ENCODE assay signal across 12 cellular contexts in the genomic region with DNA sequence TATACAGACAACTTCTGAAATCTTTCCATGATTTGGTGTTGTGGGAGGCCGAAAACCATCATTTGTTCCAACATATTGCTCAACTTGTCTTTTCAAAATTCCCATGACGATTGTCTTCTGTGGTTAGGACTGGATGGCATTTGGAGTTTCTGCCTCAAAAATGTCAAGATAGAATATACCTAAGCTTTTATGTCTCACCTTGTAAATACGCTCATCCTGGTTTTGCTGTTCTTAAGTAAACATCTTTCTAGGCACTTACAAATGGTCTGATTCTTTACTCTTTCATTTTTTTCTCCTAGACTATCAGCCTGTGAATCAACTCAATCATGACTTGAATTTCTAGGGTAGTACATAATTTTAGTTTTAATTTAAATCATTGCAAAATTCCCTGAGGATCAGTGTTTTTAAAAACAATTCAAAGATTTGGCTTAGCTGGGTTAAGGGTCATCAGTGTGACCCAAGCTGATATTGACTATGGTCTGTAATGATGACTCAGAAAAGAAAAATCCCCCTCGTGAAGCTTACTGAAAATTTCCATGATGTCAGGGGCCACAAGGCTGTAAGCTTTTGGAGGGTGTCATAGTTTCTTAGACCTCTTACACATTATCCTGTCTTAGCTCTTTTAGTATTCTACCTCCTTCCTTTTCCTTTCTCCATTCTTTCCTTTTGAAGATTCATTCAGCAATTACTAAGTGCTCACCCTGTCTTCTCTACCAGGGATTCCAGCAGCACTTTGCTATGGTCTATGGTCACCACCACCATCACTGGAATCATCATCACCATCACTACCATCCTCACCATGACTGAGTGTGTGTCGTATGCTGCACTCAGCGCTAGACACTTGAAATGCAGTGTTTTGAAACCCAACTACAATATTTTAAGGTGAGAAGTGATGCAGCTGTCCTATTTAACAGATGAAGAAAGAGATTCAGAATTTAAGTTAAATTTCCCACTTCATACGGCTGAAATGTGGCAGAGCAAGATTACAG.
A peak's percentile ranks its signal among the peaks of the same experiment; 100 is the strongest.
DNase-seq lines count a peak whose midpoint lies in the region; ATAC-seq and TF ChIP-seq lines count a peak whose summit lies in the region.
"Had no signal": no experiment of that assay in that cellular context is flagged by ENCODE, and none has a peak within 500 bp of the region (broad histone marks: within the 10 kb centered on the region; RNA-seq: fewer than 3 reads in every experiment).

No MANE protein-coding gene starts in this region.

- H3K4me3 ChIP-seq in SK-N-SH (ENCODE audit: low read depth in 2 of 2, low read length in 1 of 2), result no peak overlapping the region
- H3K4me3 ChIP-seq: coronary artery had no signal

- no peaks in the 10 kb centered on the region for H3K36me3 ChIP-seq in SK-N-SH (replicated peaks in 1 of 2; ENCODE audit: control insufficient read depth in 1 of 2, insufficient read depth in 2 of 2, low read length in 1 of 2)

- intact Hi-C loops in posterior cingulate gyrus (cut with DNase I), result no loop called here

- peaks cover 0 to 8% of the 10 kb centered on the region in 2 experiments; a peak in 2 of 4 replicates for H3K4me1 ChIP-seq in SK-N-SH (ENCODE audit: control insufficient read depth in 1 of 2, insufficient read depth in 2 of 2, low read depth in 1 of 2, low read length in 1 of 2)

- no peaks in the 10 kb centered on the region for H3K9me3 Mint-ChIP-seq in stimulated activated effector memory CD8-positive, alpha-beta T cell treated with anti-CD3 and anti-CD28 coated beads, Interleukin-12 subunit alpha, Interleukin-12 subunit beta, amount 100 ng/mL, for 72 hours
- H3K9me3 Mint-ChIP-seq: naive B cell had no signal

- no peaks in the 10 kb centered on the region for H3K36me3 Mint-ChIP-seq in stimulated activated effector memory CD8-positive, alpha-beta T cell treated with anti-CD3 and anti-CD28 coated beads, Interleukin-12 subunit alpha, Interleukin-12 subunit beta, amount 100 ng/mL, for 72 hours
- H3K36me3 Mint-ChIP-seq: naive B cell had no signal

- 53% methylated on average over 7 of the region's 7 CpGs for WGBS in SK-N-SH (ENCODE audit: low lambda C conversion rate)

- no peaks in the 10 kb centered on the region for H4K20me1 ChIP-seq in SK-N-SH (ENCODE audit: insufficient read depth)

- DNase-seq in HS-5 (ENCODE audit: low read depth), result peak; percentile 40
- peak; percentile 79 to 81 for DNase-seq in dermis microvascular lymphatic vessel endothelial cell (ENCODE audit: low read depth in 2 of 2)
- no peak for DNase-seq in stimulated activated effector memory CD8-positive, alpha-beta T cell treated with anti-CD3 and anti-CD28 coated beads, Interleukin-12 subunit alpha, Interleukin-12 subunit beta, amount 100 ng/mL, for 72 hours (ENCODE audit: low spot score in 2 of 2)
- DNase-seq in SK-N-SH, result no peak
- no peak for DNase-seq in posterior cingulate gyrus
- DNase-seq in KG1 (lab: John Stamatoyannopoulos, UW), result no peak
- DNase-seq: Kasumi-1; naive B cell; stimulated activated naive CD4-positive, alpha-beta T cell had no signal

- no peak overlapping the region for H2AFZ ChIP-seq in SK-N-SH (ENCODE audit: low read depth)

- no peak overlapping the region for H3K4me3 Mint-ChIP-seq in stimulated activated effector memory CD8-positive, alpha-beta T cell treated with anti-CD3 and anti-CD28 coated beads, Interleukin-12 subunit alpha, Interleukin-12 subunit beta, amount 100 ng/mL, for 72 hours

- TF ChIP-seq RAD21 in SK-N-SH (IDR thresholded peaks at IDR 0.05; ENCODE audit: low read length), result no peak

- CTCF ChIA-PET in SK-N-SH (lab: Yijun Ruan, JAX), result interaction anchor here (0.6 to 2.2 kb wide), 3 partner anchors 10 to 1947 kb away, joined by 3 to 7 read pairs (median 5); no protein-coding TSS in a partner anchor

- H3F3A ChIP-seq in SK-N-SH (replicated peaks; ENCODE audit: insufficient read depth), result no peaks in the 10 kb centered on the region

- H3K27ac ChIP-seq in SK-N-SH (ENCODE audit: low read depth in 2 of 2, low read length in 1 of 2), result no peak overlapping the region

- H3K9me3 ChIP-seq in SK-N-SH, result no peaks in the 10 kb centered on the region

- POLR2A ChIA-PET in SK-N-SH (lab: Yijun Ruan, JAX), result no interaction called here

- H3K9me2 ChIP-seq in SK-N-SH, result no peaks in the 10 kb centered on the region

- H3K9ac ChIP-seq in SK-N-SH, result no peak overlapping the region

- no peak for TF ChIP-seq EP300 in SK-N-SH (IDR thresholded peaks at IDR 0.05; ENCODE audit: borderline replicate concordance in 1 of 2, low read depth in 1 of 2, low read length in 1 of 2)

- no peak overlapping the region for H3K27ac Mint-ChIP-seq in stimulated activated effector memory CD8-positive, alpha-beta T cell treated with anti-CD3 and anti-CD28 coated beads, Interleukin-12 subunit alpha, Interleukin-12 subunit beta, amount 100 ng/mL, for 72 hours
- H3K27ac Mint-ChIP-seq: naive B cell had no signal

- no peaks in the 10 kb centered on the region for H3K27me3 ChIP-seq in SK-N-SH (ENCODE audit: insufficient read depth)

- ATAC-seq in GM21367 (IDR thresholded peaks at IDR 0.05; ENCODE audit: unreplicated experiment), result peak; percentile 51
- peak; percentile 69 for ATAC-seq in stimulated activated effector memory CD8-positive, alpha-beta T cell treated with anti-CD3 and anti-CD28 coated beads, Interleukin-12 subunit alpha, Interleukin-12 subunit beta, amount 100 ng/mL, for 72 hours
- ATAC-seq in GM19324 (IDR thresholded peaks at IDR 0.05; ENCODE audit: low FRiP score, unreplicated experiment), result no peak

- no peak for TF ChIP-seq CTCF in SK-N-SH (IDR thresholded peaks at IDR 0.05)

- H3K4me2 ChIP-seq in SK-N-SH, result no peak overlapping the region

- H3K4me1 Mint-ChIP-seq in stimulated activated effector memory CD8-positive, alpha-beta T cell treated with anti-CD3 and anti-CD28 coated beads, Interleukin-12 subunit alpha, Interleukin-12 subunit beta, amount 100 ng/mL, for 72 hours, result peaks cover 6% of the 10 kb centered on the region
- H3K4me1 Mint-ChIP-seq: naive B cell had no signal

- no peaks in the 10 kb centered on the region for H3K79me2 ChIP-seq in SK-N-SH (ENCODE audit: insufficient read depth)

TF ChIP-seq in SK-N-SH, 30 proteins besides CTCF, POLR2A, EP300 and RAD21:
- TF ChIP-seq, protein P1, sequence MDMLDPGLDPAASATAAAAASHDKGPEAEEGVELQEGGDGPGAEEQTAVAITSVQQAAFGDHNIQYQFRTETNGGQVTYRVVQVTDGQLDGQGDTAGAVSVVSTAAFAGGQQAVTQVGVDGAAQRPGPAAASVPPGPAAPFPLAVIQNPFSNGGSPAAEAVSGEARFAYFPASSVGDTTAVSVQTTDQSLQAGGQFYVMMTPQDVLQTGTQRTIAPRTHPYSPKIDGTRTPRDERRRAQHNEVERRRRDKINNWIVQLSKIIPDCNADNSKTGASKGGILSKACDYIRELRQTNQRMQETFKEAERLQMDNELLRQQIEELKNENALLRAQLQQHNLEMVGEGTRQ (IDR thresholded peaks at IDR 0.05; ENCODE audit: borderline replicate concordance, low read depth, low read length), result no peak
- TF ChIP-seq, protein P2, sequence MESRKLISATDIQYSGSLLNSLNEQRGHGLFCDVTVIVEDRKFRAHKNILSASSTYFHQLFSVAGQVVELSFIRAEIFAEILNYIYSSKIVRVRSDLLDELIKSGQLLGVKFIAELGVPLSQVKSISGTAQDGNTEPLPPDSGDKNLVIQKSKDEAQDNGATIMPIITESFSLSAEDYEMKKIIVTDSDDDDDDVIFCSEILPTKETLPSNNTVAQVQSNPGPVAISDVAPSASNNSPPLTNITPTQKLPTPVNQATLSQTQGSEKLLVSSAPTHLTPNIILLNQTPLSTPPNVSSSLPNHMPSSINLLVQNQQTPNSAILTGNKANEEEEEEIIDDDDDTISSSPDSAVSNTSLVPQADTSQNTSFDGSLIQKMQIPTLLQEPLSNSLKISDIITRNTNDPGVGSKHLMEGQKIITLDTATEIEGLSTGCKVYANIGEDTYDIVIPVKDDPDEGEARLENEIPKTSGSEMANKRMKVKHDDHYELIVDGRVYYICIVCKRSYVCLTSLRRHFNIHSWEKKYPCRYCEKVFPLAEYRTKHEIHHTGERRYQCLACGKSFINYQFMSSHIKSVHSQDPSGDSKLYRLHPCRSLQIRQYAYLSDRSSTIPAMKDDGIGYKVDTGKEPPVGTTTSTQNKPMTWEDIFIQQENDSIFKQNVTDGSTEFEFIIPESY (IDR thresholded peaks at IDR 0.05; ENCODE audit: borderline replicate concordance, low read depth), result no peak
- TF ChIP-seq GABPA (IDR thresholded peaks at IDR 0.05; ENCODE audit: low read depth) (no peak), SMC3 (IDR thresholded peaks at IDR 0.05; ENCODE audit: low read depth, low read length) (no peak), CHD2 (IDR thresholded peaks at IDR 0.05; ENCODE audit: low read length, partially characterized antibody) (no peak), NFIC (IDR thresholded peaks at IDR 0.05; ENCODE audit: borderline replicate concordance) (no peak), NRF1 (IDR thresholded peaks at IDR 0.05; ENCODE audit: low read depth, low read length) (no peak)
- TF ChIP-seq, protein P3, sequence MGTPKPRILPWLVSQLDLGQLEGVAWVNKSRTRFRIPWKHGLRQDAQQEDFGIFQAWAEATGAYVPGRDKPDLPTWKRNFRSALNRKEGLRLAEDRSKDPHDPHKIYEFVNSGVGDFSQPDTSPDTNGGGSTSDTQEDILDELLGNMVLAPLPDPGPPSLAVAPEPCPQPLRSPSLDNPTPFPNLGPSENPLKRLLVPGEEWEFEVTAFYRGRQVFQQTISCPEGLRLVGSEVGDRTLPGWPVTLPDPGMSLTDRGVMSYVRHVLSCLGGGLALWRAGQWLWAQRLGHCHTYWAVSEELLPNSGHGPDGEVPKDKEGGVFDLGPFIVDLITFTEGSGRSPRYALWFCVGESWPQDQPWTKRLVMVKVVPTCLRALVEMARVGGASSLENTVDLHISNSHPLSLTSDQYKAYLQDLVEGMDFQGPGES (IDR thresholded peaks at IDR 0.05; ENCODE audit: low read depth, low read length), result no peak
- TF ChIP-seq, protein P4, sequence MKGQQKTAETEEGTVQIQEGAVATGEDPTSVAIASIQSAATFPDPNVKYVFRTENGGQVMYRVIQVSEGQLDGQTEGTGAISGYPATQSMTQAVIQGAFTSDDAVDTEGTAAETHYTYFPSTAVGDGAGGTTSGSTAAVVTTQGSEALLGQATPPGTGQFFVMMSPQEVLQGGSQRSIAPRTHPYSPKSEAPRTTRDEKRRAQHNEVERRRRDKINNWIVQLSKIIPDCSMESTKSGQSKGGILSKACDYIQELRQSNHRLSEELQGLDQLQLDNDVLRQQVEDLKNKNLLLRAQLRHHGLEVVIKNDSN (IDR thresholded peaks at IDR 0.05; ENCODE audit: borderline replicate concordance, low read depth), result no peak

Comparison
In these comparisons a context has a peak if more than half of its experiments do, and no peak if none do; other contexts are left out.
1. DNase-seq: peak in HS-5 (single experiment) and dermis microvascular lymphatic vessel endothelial cell (2 of 2); none in stimulated activated effector memory CD8-positive, alpha-beta T cell treated with anti-CD3 and anti-CD28 coated beads, Interleukin-12 subunit alpha, Interleukin-12 subunit beta, amount 100 ng/mL, for 72 hours (0 of 2), SK-N-SH (single experiment), posterior cingulate gyrus (0 of 10) and KG1 (single experiment).